Comparison of ENCODE assay signal across 1 cellular context in the genomic region with DNA sequence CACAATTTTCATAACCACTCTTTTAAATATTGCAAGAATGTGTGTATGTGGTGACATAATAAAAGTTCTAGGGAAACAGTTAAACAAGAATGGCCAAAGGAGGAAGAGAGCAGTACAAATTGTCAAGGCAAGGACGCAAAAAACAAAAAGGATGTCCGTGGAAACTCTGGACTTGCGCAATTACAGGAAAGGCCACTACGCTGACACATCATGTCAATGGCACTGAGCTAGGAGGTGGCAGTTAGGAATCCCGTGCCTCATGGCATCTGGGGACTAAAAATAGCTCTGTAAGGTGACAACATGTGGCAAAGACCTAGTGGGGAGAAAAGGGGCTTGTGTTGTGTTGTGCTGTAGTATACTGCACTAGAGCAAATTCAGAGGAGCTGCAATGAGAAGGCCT.
TF ChIP-seq lines count a peak whose summit lies in the region.

No MANE protein-coding gene starts in this region.

TF ChIP-seq in K562, 482 proteins besides CTCF, POLR2A, EP300 and RAD21 (continued from another document):
- TF ChIP-seq, protein P1, sequence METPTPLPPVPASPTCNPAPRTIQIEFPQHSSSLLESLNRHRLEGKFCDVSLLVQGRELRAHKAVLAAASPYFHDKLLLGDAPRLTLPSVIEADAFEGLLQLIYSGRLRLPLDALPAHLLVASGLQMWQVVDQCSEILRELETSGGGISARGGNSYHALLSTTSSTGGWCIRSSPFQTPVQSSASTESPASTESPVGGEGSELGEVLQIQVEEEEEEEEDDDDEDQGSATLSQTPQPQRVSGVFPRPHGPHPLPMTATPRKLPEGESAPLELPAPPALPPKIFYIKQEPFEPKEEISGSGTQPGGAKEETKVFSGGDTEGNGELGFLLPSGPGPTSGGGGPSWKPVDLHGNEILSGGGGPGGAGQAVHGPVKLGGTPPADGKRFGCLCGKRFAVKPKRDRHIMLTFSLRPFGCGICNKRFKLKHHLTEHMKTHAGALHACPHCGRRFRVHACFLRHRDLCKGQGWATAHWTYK (CRISPR knock-in tag; IDR thresholded peaks at IDR 0.05) = no peak
- TF ChIP-seq LARP7 (IDR thresholded peaks at IDR 0.05) (no peak), HCFC1 (IDR thresholded peaks at IDR 0.05; ENCODE audit: low read depth, low read length) (no peak), BHLHE40 (IDR thresholded peaks at IDR 0.05; ENCODE audit: low read length) (0 out of 2 replicates have a peak, but pooled peaks have one; percentile 32), ZSCAN32 (CRISPR knock-in tag; IDR thresholded peaks at IDR 0.05) (no peak), HEY1 (CRISPR knock-in tag; IDR thresholded peaks at IDR 0.05; ENCODE audit: borderline replicate concordance) (no peak), RCOR1 (IDR thresholded peaks at IDR 0.05; ENCODE audit: borderline replicate concordance in 1 of 2, low read depth in 2 of 2, low read length in 2 of 2) (no peak), MBD2 (IDR thresholded peaks at IDR 0.05; ENCODE audit: borderline replicate concordance, low read depth) (no peak), ELF4 (CRISPR knock-in tag; IDR thresholded peaks at IDR 0.05) (no peak), MAZ (CRISPR knock-in tag; conservative IDR thresholded peaks at IDR 0.05 in 1 of 2, IDR thresholded peaks at IDR 0.05 in 1 of 2) (no peak), KAT7 (CRISPR knock-in tag; IDR thresholded peaks at IDR 0.05; ENCODE audit: borderline replicate concordance) (no peak), ZNF212 (CRISPR knock-in tag; IDR thresholded peaks at IDR 0.05) (no peak), SMAD2 (IDR thresholded peaks at IDR 0.05; ENCODE audit: low read depth, low read length) (no peak), ARNT (IDR thresholded peaks at IDR 0.05) (no peak)
- TF ChIP-seq, protein P2, sequence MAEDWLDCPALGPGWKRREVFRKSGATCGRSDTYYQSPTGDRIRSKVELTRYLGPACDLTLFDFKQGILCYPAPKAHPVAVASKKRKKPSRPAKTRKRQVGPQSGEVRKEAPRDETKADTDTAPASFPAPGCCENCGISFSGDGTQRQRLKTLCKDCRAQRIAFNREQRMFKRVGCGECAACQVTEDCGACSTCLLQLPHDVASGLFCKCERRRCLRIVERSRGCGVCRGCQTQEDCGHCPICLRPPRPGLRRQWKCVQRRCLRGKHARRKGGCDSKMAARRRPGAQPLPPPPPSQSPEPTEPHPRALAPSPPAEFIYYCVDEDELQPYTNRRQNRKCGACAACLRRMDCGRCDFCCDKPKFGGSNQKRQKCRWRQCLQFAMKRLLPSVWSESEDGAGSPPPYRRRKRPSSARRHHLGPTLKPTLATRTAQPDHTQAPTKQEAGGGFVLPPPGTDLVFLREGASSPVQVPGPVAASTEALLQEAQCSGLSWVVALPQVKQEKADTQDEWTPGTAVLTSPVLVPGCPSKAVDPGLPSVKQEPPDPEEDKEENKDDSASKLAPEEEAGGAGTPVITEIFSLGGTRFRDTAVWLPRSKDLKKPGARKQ (CRISPR knock-in tag; IDR thresholded peaks at IDR 0.05) = no peak
- TF ChIP-seq, protein P3, sequence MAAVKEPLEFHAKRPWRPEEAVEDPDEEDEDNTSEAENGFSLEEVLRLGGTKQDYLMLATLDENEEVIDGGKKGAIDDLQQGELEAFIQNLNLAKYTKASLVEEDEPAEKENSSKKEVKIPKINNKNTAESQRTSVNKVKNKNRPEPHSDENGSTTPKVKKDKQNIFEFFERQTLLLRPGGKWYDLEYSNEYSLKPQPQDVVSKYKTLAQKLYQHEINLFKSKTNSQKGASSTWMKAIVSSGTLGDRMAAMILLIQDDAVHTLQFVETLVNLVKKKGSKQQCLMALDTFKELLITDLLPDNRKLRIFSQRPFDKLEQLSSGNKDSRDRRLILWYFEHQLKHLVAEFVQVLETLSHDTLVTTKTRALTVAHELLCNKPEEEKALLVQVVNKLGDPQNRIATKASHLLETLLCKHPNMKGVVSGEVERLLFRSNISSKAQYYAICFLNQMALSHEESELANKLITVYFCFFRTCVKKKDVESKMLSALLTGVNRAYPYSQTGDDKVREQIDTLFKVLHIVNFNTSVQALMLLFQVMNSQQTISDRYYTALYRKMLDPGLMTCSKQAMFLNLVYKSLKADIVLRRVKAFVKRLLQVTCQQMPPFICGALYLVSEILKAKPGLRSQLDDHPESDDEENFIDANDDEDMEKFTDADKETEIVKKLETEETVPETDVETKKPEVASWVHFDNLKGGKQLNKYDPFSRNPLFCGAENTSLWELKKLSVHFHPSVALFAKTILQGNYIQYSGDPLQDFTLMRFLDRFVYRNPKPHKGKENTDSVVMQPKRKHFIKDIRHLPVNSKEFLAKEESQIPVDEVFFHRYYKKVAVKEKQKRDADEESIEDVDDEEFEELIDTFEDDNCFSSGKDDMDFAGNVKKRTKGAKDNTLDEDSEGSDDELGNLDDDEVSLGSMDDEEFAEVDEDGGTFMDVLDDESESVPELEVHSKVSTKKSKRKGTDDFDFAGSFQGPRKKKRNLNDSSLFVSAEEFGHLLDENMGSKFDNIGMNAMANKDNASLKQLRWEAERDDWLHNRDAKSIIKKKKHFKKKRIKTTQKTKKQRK (IDR thresholded peaks at IDR 0.05; ENCODE audit: borderline replicate concordance, low read depth, low read length) = no peak
- TF ChIP-seq, protein P4, sequence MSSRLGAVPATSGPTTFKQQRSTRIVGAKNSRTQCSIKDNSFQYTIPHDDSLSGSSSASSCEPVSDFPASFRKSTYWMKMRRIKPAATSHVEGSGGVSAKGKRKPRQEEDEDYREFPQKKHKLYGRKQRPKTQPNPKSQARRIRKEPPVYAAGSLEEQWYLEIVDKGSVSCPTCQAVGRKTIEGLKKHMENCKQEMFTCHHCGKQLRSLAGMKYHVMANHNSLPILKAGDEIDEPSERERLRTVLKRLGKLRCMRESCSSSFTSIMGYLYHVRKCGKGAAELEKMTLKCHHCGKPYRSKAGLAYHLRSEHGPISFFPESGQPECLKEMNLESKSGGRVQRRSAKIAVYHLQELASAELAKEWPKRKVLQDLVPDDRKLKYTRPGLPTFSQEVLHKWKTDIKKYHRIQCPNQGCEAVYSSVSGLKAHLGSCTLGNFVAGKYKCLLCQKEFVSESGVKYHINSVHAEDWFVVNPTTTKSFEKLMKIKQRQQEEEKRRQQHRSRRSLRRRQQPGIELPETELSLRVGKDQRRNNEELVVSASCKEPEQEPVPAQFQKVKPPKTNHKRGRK (tag; IDR thresholded peaks at IDR 0.05) = no peak
- TF ChIP-seq, protein P5, sequence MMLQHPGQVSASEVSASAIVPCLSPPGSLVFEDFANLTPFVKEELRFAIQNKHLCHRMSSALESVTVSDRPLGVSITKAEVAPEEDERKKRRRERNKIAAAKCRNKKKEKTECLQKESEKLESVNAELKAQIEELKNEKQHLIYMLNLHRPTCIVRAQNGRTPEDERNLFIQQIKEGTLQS (IDR thresholded peaks at IDR 0.05) = 0 out of 2 replicates have a peak, but pooled peaks have one; percentile 7
- TF ChIP-seq, protein P5 (CRISPR knock-in tag; conservative IDR thresholded peaks at IDR 0.05) = no peak
